ENCODE assay signal across 1 cellular context in the genomic region with DNA sequence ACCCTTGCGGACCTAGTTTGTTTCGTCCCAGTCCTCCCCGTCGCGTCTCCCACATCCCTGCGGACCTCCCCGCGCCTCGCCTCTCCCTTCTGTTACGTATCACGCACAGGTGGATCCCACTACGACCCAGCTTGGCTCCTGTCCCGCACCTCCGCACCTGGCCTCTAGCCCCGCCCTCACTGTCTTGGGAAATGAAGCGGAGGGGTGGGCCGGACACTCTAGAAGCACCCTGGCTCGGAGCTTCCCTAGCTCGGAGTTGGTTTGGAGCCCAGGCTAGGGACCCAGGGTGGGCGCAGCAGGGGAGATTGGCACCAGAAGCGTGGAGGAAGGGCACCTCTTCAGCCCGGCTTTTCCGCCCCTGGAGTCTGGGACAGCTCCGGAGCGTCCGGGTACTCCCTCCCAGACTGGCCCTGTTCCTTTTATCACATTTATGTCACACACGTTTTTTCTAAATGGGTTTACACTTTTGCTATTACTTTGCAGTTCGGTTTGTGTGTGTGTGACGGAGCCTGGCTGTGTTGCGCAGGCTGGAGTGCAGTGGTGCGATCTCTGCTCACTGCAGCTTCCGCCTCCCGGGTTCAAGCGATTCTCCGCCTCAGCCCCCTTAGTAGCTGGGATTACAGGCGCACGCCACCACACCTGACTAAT.
TF ChIP-seq lines count a peak whose summit lies in the region.

No MANE protein-coding gene starts in this region.

TF ChIP-seq in HepG2, 621 proteins besides CTCF, POLR2A, EP300 and RAD21 (continued from another document and continues in another):
- TF ChIP-seq, protein P1, sequence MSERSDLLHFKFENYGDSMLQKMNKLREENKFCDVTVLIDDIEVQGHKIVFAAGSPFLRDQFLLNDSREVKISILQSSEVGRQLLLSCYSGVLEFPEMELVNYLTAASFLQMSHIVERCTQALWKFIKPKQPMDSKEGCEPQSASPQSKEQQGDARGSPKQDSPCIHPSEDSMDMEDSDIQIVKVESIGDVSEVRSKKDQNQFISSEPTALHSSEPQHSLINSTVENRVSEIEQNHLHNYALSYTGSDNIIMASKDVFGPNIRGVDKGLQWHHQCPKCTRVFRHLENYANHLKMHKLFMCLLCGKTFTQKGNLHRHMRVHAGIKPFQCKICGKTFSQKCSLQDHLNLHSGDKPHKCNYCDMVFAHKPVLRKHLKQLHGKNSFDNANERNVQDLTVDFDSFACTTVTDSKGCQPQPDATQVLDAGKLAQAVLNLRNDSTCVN (CRISPR knock-in tag; IDR thresholded peaks at IDR 0.05; ENCODE audit: borderline replicate concordance): 0 out of 2 replicates have a peak, but pooled peaks have one; percentile 17
- TF ChIP-seq POLR2AphosphoS5 (IDR thresholded peaks at IDR 0.05; ENCODE audit: low read depth, low read length) (peak; percentile 46), ZBTB43 (CRISPR knock-in tag; conservative IDR thresholded peaks at IDR 0.05) (0 out of 2 replicates have a peak, but pooled peaks have one; percentile 19), CC2D1A (CRISPR knock-in tag; IDR thresholded peaks at IDR 0.05) (no peak), SAP130 (CRISPR knock-in tag; IDR thresholded peaks at IDR 0.05; ENCODE audit: low read depth) (peak; percentile 33; the same call in 1 of the 2 replicates), ZNF292 (CRISPR knock-in tag; IDR thresholded peaks at IDR 0.05; ENCODE audit: borderline replicate concordance, low read depth) (0 out of 2 replicates have a peak, but pooled peaks have one; percentile 10), SNAPC2 (CRISPR knock-in tag; IDR thresholded peaks at IDR 0.05) (peak; percentile 9; the same call in 1 of the 2 replicates), GATA4 (IDR thresholded peaks at IDR 0.05; ENCODE audit: borderline replicate concordance, low read depth) (peak; percentile 6; the same call in 1 of the 2 replicates), MAF1 (CRISPR knock-in tag; IDR thresholded peaks at IDR 0.05; ENCODE audit: borderline replicate concordance) (no peak), SOX6 (IDR thresholded peaks at IDR 0.05) (no peak), SOX6 (CRISPR knock-in tag; IDR thresholded peaks at IDR 0.05) (no peak), ZNF350 (CRISPR knock-in tag; IDR thresholded peaks at IDR 0.05; ENCODE audit: borderline replicate concordance, low read depth) (peak; percentile 28; the same call in 1 of the 2 replicates), ZNF124 (CRISPR knock-in tag; IDR thresholded peaks at IDR 0.05) (peak; percentile 23; the same call in 1 of the 2 replicates), ZNF784 (CRISPR knock-in tag; IDR thresholded peaks at IDR 0.05; ENCODE audit: borderline replicate concordance) (0 out of 2 replicates have a peak, but pooled peaks have one; percentile 11), RBM22 (optimal IDR thresholded peaks at IDR 0.05; ENCODE audit: low read length) (peak; percentile 66), SALL2 (CRISPR knock-in tag; IDR thresholded peaks at IDR 0.05) (0 out of 2 replicates have a peak, but pooled peaks have one; percentile 29), SMYD3 (CRISPR knock-in tag; IDR thresholded peaks at IDR 0.05) (0 out of 2 replicates have a peak, but pooled peaks have one; percentile 2), ZBTB1 (CRISPR knock-in tag; IDR thresholded peaks at IDR 0.05; ENCODE audit: borderline replicate concordance) (peak; percentile 59; the same call in 1 of the 2 replicates), ARID5B (CRISPR knock-in tag; IDR thresholded peaks at IDR 0.05) (0 out of 2 replicates have a peak, but pooled peaks have one; percentile 6), ZNF552 (CRISPR knock-in tag; IDR thresholded peaks at IDR 0.05; ENCODE audit: borderline replicate concordance) (0 out of 2 replicates have a peak, but pooled peaks have one; percentile 37), XRCC5 (optimal IDR thresholded peaks at IDR 0.05; ENCODE audit: low read length) (peak; percentile 38), GABPB1 (CRISPR knock-in tag; IDR thresholded peaks at IDR 0.05) (peak; percentile 36; the same call in 1 of the 2 replicates), ZNF225 (CRISPR knock-in tag; IDR thresholded peaks at IDR 0.05) (0 out of 2 replicates have a peak, but pooled peaks have one; percentile 21), ZXDC (CRISPR knock-in tag; IDR thresholded peaks at IDR 0.05) (0 out of 2 replicates have a peak, but pooled peaks have one; percentile 13), AGO1 (IDR thresholded peaks at IDR 0.05; ENCODE audit: low read depth, low read length, poor library complexity, severe bottlenecking) (peak; percentile 99), MBD4 (IDR thresholded peaks at IDR 0.05; ENCODE audit: borderline replicate concordance, low read length) (no peak), POLR2G (IDR thresholded peaks at IDR 0.05; ENCODE audit: low read depth, low read length) (peak; percentile 51), ZBTB20 (CRISPR knock-in tag; IDR thresholded peaks at IDR 0.05; ENCODE audit: borderline replicate concordance, low read depth) (peak; percentile 69; the same call in 1 of the 2 replicates), SALL1 (CRISPR knock-in tag; IDR thresholded peaks at IDR 0.05) (peak; percentile 31; the same call in 1 of the 2 replicates), ZNF460 (CRISPR knock-in tag; IDR thresholded peaks at IDR 0.05; ENCODE audit: borderline replicate concordance) (peak; percentile 89), CBX1 (IDR thresholded peaks at IDR 0.05; ENCODE audit: low read depth) (no peak), ZFX (CRISPR knock-in tag; IDR thresholded peaks at IDR 0.05; ENCODE audit: low read depth) (0 out of 2 replicates have a peak, but pooled peaks have one; percentile 21), ZNF615 (CRISPR knock-in tag; IDR thresholded peaks at IDR 0.05; ENCODE audit: borderline replicate concordance) (no peak)
- TF ChIP-seq, protein P2, sequence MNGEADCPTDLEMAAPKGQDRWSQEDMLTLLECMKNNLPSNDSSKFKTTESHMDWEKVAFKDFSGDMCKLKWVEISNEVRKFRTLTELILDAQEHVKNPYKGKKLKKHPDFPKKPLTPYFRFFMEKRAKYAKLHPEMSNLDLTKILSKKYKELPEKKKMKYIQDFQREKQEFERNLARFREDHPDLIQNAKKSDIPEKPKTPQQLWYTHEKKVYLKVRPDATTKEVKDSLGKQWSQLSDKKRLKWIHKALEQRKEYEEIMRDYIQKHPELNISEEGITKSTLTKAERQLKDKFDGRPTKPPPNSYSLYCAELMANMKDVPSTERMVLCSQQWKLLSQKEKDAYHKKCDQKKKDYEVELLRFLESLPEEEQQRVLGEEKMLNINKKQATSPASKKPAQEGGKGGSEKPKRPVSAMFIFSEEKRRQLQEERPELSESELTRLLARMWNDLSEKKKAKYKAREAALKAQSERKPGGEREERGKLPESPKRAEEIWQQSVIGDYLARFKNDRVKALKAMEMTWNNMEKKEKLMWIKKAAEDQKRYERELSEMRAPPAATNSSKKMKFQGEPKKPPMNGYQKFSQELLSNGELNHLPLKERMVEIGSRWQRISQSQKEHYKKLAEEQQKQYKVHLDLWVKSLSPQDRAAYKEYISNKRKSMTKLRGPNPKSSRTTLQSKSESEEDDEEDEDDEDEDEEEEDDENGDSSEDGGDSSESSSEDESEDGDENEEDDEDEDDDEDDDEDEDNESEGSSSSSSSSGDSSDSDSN (CRISPR knock-in tag; IDR thresholded peaks at IDR 0.05): 0 out of 2 replicates have a peak, but pooled peaks have one; percentile 8
- TF ChIP-seq, protein P3, sequence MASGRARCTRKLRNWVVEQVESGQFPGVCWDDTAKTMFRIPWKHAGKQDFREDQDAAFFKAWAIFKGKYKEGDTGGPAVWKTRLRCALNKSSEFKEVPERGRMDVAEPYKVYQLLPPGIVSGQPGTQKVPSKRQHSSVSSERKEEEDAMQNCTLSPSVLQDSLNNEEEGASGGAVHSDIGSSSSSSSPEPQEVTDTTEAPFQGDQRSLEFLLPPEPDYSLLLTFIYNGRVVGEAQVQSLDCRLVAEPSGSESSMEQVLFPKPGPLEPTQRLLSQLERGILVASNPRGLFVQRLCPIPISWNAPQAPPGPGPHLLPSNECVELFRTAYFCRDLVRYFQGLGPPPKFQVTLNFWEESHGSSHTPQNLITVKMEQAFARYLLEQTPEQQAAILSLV (CRISPR knock-in tag; IDR thresholded peaks at IDR 0.05; ENCODE audit: borderline replicate concordance): 0 out of 2 replicates have a peak, but pooled peaks have one; percentile 45
- TF ChIP-seq, protein P4, sequence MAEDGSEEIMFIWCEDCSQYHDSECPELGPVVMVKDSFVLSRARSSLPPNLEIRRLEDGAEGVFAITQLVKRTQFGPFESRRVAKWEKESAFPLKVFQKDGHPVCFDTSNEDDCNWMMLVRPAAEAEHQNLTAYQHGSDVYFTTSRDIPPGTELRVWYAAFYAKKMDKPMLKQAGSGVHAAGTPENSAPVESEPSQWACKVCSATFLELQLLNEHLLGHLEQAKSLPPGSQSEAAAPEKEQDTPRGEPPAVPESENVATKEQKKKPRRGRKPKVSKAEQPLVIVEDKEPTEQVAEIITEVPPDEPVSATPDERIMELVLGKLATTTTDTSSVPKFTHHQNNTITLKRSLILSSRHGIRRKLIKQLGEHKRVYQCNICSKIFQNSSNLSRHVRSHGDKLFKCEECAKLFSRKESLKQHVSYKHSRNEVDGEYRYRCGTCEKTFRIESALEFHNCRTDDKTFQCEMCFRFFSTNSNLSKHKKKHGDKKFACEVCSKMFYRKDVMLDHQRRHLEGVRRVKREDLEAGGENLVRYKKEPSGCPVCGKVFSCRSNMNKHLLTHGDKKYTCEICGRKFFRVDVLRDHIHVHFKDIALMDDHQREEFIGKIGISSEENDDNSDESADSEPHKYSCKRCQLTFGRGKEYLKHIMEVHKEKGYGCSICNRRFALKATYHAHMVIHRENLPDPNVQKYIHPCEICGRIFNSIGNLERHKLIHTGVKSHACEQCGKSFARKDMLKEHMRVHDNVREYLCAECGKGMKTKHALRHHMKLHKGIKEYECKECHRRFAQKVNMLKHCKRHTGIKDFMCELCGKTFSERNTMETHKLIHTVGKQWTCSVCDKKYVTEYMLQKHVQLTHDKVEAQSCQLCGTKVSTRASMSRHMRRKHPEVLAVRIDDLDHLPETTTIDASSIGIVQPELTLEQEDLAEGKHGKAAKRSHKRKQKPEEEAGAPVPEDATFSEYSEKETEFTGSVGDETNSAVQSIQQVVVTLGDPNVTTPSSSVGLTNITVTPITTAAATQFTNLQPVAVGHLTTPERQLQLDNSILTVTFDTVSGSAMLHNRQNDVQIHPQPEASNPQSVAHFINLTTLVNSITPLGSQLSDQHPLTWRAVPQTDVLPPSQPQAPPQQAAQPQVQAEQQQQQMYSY (CRISPR knock-in tag; IDR thresholded peaks at IDR 0.05): no peak
